In the genomic region with DNA sequence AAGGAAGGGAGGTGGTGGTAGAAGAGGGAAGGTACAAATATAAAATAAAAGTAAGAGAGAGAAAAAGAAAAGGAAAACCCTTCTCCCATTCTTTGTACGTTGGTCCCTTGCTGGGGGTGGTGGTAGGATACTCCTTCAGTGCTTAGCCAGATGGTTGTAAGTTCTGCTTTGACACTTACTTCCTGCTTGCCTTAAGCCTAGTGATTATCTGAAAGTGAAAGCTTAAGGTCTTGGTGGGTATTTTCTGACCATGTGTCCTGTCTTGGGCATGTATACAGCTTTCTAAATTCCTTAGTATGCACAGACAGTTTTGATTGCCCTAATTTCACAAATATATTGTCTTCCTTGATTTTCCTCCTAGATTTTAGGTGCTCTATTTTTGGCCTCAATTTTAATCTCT, we compare ENCODE assay signal across 14 cellular contexts.
DNase-seq lines count a peak whose midpoint lies in the region; ATAC-seq and TF ChIP-seq lines count a peak whose summit lies in the region.
"Had no signal": no experiment of that assay in that cellular context is flagged by ENCODE, and none has a peak within 500 bp of the region (broad histone marks: within the 10 kb centered on the region; RNA-seq: fewer than 3 reads in every experiment).

No MANE protein-coding gene starts in this region.

- H3K9me3 Mint-ChIP-seq in osteocyte (ENCODE audit: unreplicated experiment) = peaks cover 5% of the 10 kb centered on the region

- H3K4me3 ChIP-seq in choroid plexus epithelial cell (ENCODE audit: low read depth, low read length) = no peak overlapping the region
- H3K4me3 ChIP-seq: thoracic aorta had no signal

- peak; percentile 0 for DNase-seq in choroid plexus epithelial cell (ENCODE audit: low read depth)
- no peak for DNase-seq in stimulated activated CD4-positive, alpha-beta T cell treated with anti-CD3 and anti-CD28 coated beads, Interleukin-12 subunit alpha, Interleukin-12 subunit beta, amount 100 ng/mL, for 4 hours
- DNase-seq in NCI-H1417 (lab: John Stamatoyannopoulos, UW) = no peak
- DNase-seq in osteocyte (ENCODE audit: extremely low spot score, unreplicated experiment) = no peak
- DNase-seq in AG20443 (ENCODE audit: low spot score) = no peak
- DNase-seq: activated CD4-positive, alpha-beta T cell treated with anti-CD3 and anti-CD28 coated beads for 48 hours; NCI-H1048; stimulated activated CD4-positive, alpha-beta T cell treated with anti-CD3 and anti-CD28 coated beads, Interleukin-2, amount 100 ng/mL, for 24 hours had no signal

- TF ChIP-seq CTCF in choroid plexus epithelial cell (conservative IDR thresholded peaks at IDR 0.05; ENCODE audit: low read depth, low read length) (no peak), osteocyte (IDR thresholded peaks at IDR 0.05) (no peak)

- ATAC-seq in GM19035 (IDR thresholded peaks at IDR 0.05; ENCODE audit: unreplicated experiment) (peak; percentile 99), HG02571 (IDR thresholded peaks at IDR 0.05; ENCODE audit: unreplicated experiment) (peak; percentile 94), HG03432 (IDR thresholded peaks at IDR 0.05; ENCODE audit: unreplicated experiment) (peak; percentile 99)
- ATAC-seq: HCT116 had no signal

- H3K4me1 Mint-ChIP-seq in osteocyte (ENCODE audit: unreplicated experiment) = no peaks in the 10 kb centered on the region
- H3K4me1 Mint-ChIP-seq: nephron had no signal

- H3K4me3 Mint-ChIP-seq in osteocyte (ENCODE audit: unreplicated experiment) = no peak overlapping the region
- H3K4me3 Mint-ChIP-seq: nephron had no signal

- no peaks in the 10 kb centered on the region for H3K36me3 Mint-ChIP-seq in osteocyte (ENCODE audit: unreplicated experiment)

- H3K27ac Mint-ChIP-seq in osteocyte (ENCODE audit: unreplicated experiment) = no peak overlapping the region
- H3K27ac Mint-ChIP-seq: nephron had no signal

- H3K27me3 Mint-ChIP-seq in osteocyte (ENCODE audit: unreplicated experiment) = no peaks in the 10 kb centered on the region
